ENCODE assay signal across 10 cellular contexts in genomic region chr16:85935391-85935956, GRCh38. TPM values are rescaled to one million over a fixed set of nuclear protein-coding genes. Genes with fewer than 3 reads are reported as not detected.
A peak's percentile ranks its signal among the peaks of the same experiment; 100 is the strongest.
DNase-seq lines count a peak whose midpoint lies in the region; ATAC-seq and TF ChIP-seq lines count a peak whose summit lies in the region.
"Had no signal": no experiment of that assay in that cellular context is flagged by ENCODE, and none has a peak within 500 bp of the region (broad histone marks: within the 10 kb centered on the region; RNA-seq: fewer than 3 reads in every experiment).

No MANE protein-coding gene starts in this region.

- DNase-seq in activated naive CD4-positive, alpha-beta T cell treated with anti-CD3 and anti-CD28 coated beads for 36 hours: no peak
- no peak for DNase-seq in activated naive CD4-positive, alpha-beta T cell treated with Interleukin-2 at 50 U/mL for 16 hours
- no peak for DNase-seq in activated naive CD4-positive, alpha-beta T cell treated with anti-CD3 and anti-CD28 coated beads, Interleukin-2, amount 50 U/mL, for 72 hours (ENCODE audit: low spot score in 2 of 2)
- DNase-seq in upper lobe of right lung (no peak), transverse colon (no peak), NCI-H526 treated with DMSO at 0.1 percent for 48 hours (lab: John Stamatoyannopoulos, UW) (no peak)
- DNase-seq: SHP77 treated with DMSO at 0.1 percent for 48 hours had no signal

- peaks cover 5% of the 10 kb centered on the region for H3K36me3 Mint-ChIP-seq in activated naive CD4-positive, alpha-beta T cell treated with anti-CD3 and anti-CD28 coated beads for 36 hours (ENCODE audit: low read depth)
- H3K36me3 Mint-ChIP-seq in activated naive CD4-positive, alpha-beta T cell treated with anti-CD3 and anti-CD28 coated beads, Interleukin-2, amount 50 U/mL, for 72 hours: peaks cover 21 to 32% of the 10 kb centered on the region in 2 donors

- peaks cover 6% of the 10 kb centered on the region for H3K27me3 ChIP-seq in upper lobe of right lung
- H3K27me3 ChIP-seq in transverse colon: no peaks in the 10 kb centered on the region

- ATAC-seq in HG03097 (IDR thresholded peaks at IDR 0.05; ENCODE audit: low FRiP score, unreplicated experiment): peak; percentile 12
- no peak for ATAC-seq in activated naive CD4-positive, alpha-beta T cell treated with anti-CD3 and anti-CD28 coated beads, Interleukin-2, amount 50 U/mL, for 72 hours
- ATAC-seq in upper lobe of right lung: no peak
- ATAC-seq in HG02973 (IDR thresholded peaks at IDR 0.05; ENCODE audit: unreplicated experiment): no peak
- ATAC-seq: GM23338 had no signal

- no peaks in the 10 kb centered on the region for H3K27me3 Mint-ChIP-seq in activated naive CD4-positive, alpha-beta T cell treated with anti-CD3 and anti-CD28 coated beads for 36 hours (ENCODE audit: low read depth)

- H3K4me1 ChIP-seq in upper lobe of right lung: peaks cover 6% of the 10 kb centered on the region
- H3K4me1 ChIP-seq in transverse colon: no peaks in the 10 kb centered on the region

- H3K27ac ChIP-seq in upper lobe of right lung (peak overlapping the region; percentile 17), transverse colon (peak overlapping the region in 1 of 4 donors; percentile 47)

- peak overlapping the region; percentile 96 for H3K27ac Mint-ChIP-seq in activated naive CD4-positive, alpha-beta T cell treated with anti-CD3 and anti-CD28 coated beads for 36 hours
- H3K27ac Mint-ChIP-seq in activated naive CD4-positive, alpha-beta T cell treated with anti-CD3 and anti-CD28 coated beads, Interleukin-2, amount 50 U/mL, for 72 hours: peak overlapping the region; percentile 93 to 96
- H3K27ac Mint-ChIP-seq: GM23338 had no signal

- CTCF ChIA-PET in activated naive CD4-positive, alpha-beta T cell treated with anti-CD3 and anti-CD28 coated beads for 36 hours (lab: Charles Lee): interaction anchor here (0.7 to 4.1 kb wide), 9 partner anchors 9 to 116 kb away, joined by 3 to 24 read pairs (median 6); no protein-coding TSS in a partner anchor

- no peak for TF ChIP-seq POLR2A in transverse colon (IDR thresholded peaks at IDR 0.05)

- intact Hi-C loops in activated naive CD4-positive, alpha-beta T cell treated with anti-CD3 and anti-CD28 coated beads for 36 hours (cut with micrococcal nuclease): no loop called here
- intact Hi-C loops in upper lobe of right lung (cut with DNase I) (no loop called here), transverse colon (cut with DNase I; ENCODE audit: low total_unique reads) (no loop called here)

- no peak overlapping the region for H3K4me3 ChIP-seq in upper lobe of right lung
- H3K4me3 ChIP-seq in transverse colon: no peak overlapping the region
- H3K4me3 ChIP-seq: GM23338 had no signal

- TF ChIP-seq CTCF in upper lobe of right lung (IDR thresholded peaks at IDR 0.05) (no peak), transverse colon (IDR thresholded peaks at IDR 0.05) (no peak)

- H3K9me3 ChIP-seq in upper lobe of right lung: no peaks in the 10 kb centered on the region
- no peaks in the 10 kb centered on the region for H3K9me3 ChIP-seq in transverse colon

- peaks cover 6% of the 10 kb centered on the region for H3K9me3 Mint-ChIP-seq in activated naive CD4-positive, alpha-beta T cell treated with anti-CD3 and anti-CD28 coated beads for 36 hours
- peaks cover 5 to 6% of the 10 kb centered on the region in 2 donors for H3K9me3 Mint-ChIP-seq in activated naive CD4-positive, alpha-beta T cell treated with anti-CD3 and anti-CD28 coated beads, Interleukin-2, amount 50 U/mL, for 72 hours

- peak overlapping the region; percentile 55 for H3K4me3 Mint-ChIP-seq in activated naive CD4-positive, alpha-beta T cell treated with anti-CD3 and anti-CD28 coated beads for 36 hours
- H3K4me3 Mint-ChIP-seq: GM23338 had no signal

- H3K4me1 Mint-ChIP-seq in activated naive CD4-positive, alpha-beta T cell treated with anti-CD3 and anti-CD28 coated beads for 36 hours (ENCODE audit: low read depth): peaks cover 62% of the 10 kb centered on the region

- TF ChIP-seq EP300 in transverse colon (IDR thresholded peaks at IDR 0.05; ENCODE audit: low read depth): no peak

- 47 to 73% methylated on average over 7 to 13 of the region's 13 CpGs for WGBS in transverse colon (ENCODE audit: low coverage in 1 of 2), 2 donors

- in situ Hi-C loops in transverse colon (cut with MboI; ENCODE audit: low pct_ligation_motif_present in 1 of 4, low pct_unique_long_range_greater_than_20kb in 1 of 4, low sequenced_read_pairs in 3 of 4): no loop called here

- H3K36me3 ChIP-seq in upper lobe of right lung (no peaks in the 10 kb centered on the region), transverse colon (no peaks in the 10 kb centered on the region)

RNA-seq across cellular contexts. Expression of gene IRF8, which starts 36.5 kb away (rescaled TPM):
- 100 to 1,000 TPM; 323 to 328 TPM for total RNA-seq in activated naive CD4-positive, alpha-beta T cell treated with anti-CD3 and anti-CD28 coated beads for 36 hours
- total RNA-seq in activated naive CD4-positive, alpha-beta T cell treated with anti-CD3 and anti-CD28 coated beads, Interleukin-2, amount 50 U/mL, for 72 hours: 100 to 1,000 TPM; 150 to 184 TPM
- total RNA-seq in upper lobe of right lung: 43.1 TPM
- total RNA-seq in transverse colon: 10 to 100 TPM; 20.7 to 70.7 (median 45.2) TPM
